Comparison of ENCODE assay signal across 9 cellular contexts in genomic region chr10:45593938-45594275, GRCh38.
A peak's percentile ranks its signal among the peaks of the same experiment; 100 is the strongest.
DNase-seq lines count a peak whose midpoint lies in the region; ATAC-seq and TF ChIP-seq lines count a peak whose summit lies in the region.
"Had no signal": no experiment of that assay in that cellular context is flagged by ENCODE, and none has a peak within 500 bp of the region (broad histone marks: within the 10 kb centered on the region; RNA-seq: fewer than 3 reads in every experiment).

No MANE protein-coding gene starts in this region.

- H3K36me3 Mint-ChIP-seq in activated T-cell treated with anti-CD3 and anti-CD28 coated beads, Interleukin-2, amount 50 U/mL, for 24 hours (ENCODE audit: low read depth) = peaks cover 15% of the 10 kb centered on the region

- in situ Hi-C loops in astrocyte of the spinal cord (cut with HindIII; ENCODE audit: low sequenced_read_pairs) = no loop called here

- H3K9me3 ChIP-seq in lung (ENCODE audit: control insufficient read depth in 2 of 2, insufficient read depth in 1 of 2, low read length in 1 of 2) (no peaks in the 10 kb centered on the region), tibial nerve (no peaks in the 10 kb centered on the region)

- TF ChIP-seq CTCF in astrocyte of the spinal cord (IDR thresholded peaks at IDR 0.05; ENCODE audit: low read depth, low read length) = no peak
- TF ChIP-seq CTCF in lung (IDR thresholded peaks at IDR 0.05; ENCODE audit: control extremely low read depth, extremely low read depth) = no peak
- TF ChIP-seq CTCF in tibial nerve (IDR thresholded peaks at IDR 0.05) = no peak

- H3K4me1 Mint-ChIP-seq in activated T-cell treated with anti-CD3 and anti-CD28 coated beads, Interleukin-2, amount 50 U/mL, for 24 hours (ENCODE audit: low read depth) = peaks cover 35% of the 10 kb centered on the region

- peak overlapping the region; percentile 86 for H3K4me3 Mint-ChIP-seq in activated T-cell treated with anti-CD3 and anti-CD28 coated beads, Interleukin-2, amount 50 U/mL, for 24 hours

- H3K27me3 Mint-ChIP-seq in activated T-cell treated with anti-CD3 and anti-CD28 coated beads, Interleukin-2, amount 50 U/mL, for 24 hours = no peaks in the 10 kb centered on the region

- H3K4me3 ChIP-seq in astrocyte of the spinal cord (ENCODE audit: low read depth, low read length) = peak overlapping the region; percentile 65
- H3K4me3 ChIP-seq in lung = peak overlapping the region; percentile 96
- peak overlapping the region; percentile 70 to 99 (median 84) for H3K4me3 ChIP-seq in tibial nerve

- H3K9me3 Mint-ChIP-seq in activated T-cell treated with anti-CD3 and anti-CD28 coated beads, Interleukin-2, amount 50 U/mL, for 24 hours = peaks cover 4% of the 10 kb centered on the region

- TF ChIP-seq POLR2A in tibial nerve (IDR thresholded peaks at IDR 0.05) = no peak

- no peak for TF ChIP-seq EP300 in tibial nerve (IDR thresholded peaks at IDR 0.05)

- H3K27me3 ChIP-seq in lung (ENCODE audit: control insufficient read depth, insufficient read depth) (no peaks in the 10 kb centered on the region), tibial nerve (no peaks in the 10 kb centered on the region)

- ATAC-seq in lung (ENCODE audit: insufficient read depth, low FRiP score) = no peak

- H3K36me3 ChIP-seq in lung (ENCODE audit: control insufficient read depth in 2 of 2, insufficient read depth in 2 of 2, low read length in 2 of 2) (no peaks in the 10 kb centered on the region), tibial nerve (peaks cover 0 to 15% (median 0%) of the 10 kb centered on the region in 3 donors)

- DNase-seq in activated T-cell treated with anti-CD3 and anti-CD28 coated beads, Interleukin-2, amount 50 U/mL, for 24 hours = no peak
- no peak for DNase-seq in activated T-cell treated with anti-CD3 and anti-CD28 coated beads for 4 hours
- DNase-seq in astrocyte of the spinal cord (ENCODE audit: low read depth, low spot score) = no peak
- no peak for DNase-seq in lung (ENCODE audit: low spot score)
- DNase-seq in tibial nerve (ENCODE audit: low spot score in 2 of 2) = no peak
- no peak for DNase-seq in activated gamma-delta T cell treated with Interleukin-2 at 50 U/mL for 16 hours
- DNase-seq in hippocampal formation (lab: John Stamatoyannopoulos, UW) = no peak
- DNase-seq in NCI-H446 (lab: John Stamatoyannopoulos, UW) = no peak
- DNase-seq: DMS153 had no signal

- WGBS in lung, 2 donors = 14 to 15% methylated on average over 6 of the region's 6 CpGs
- WGBS in tibial nerve, 2 donors = 17 to 21% methylated on average over 6 of the region's 6 CpGs

- peaks cover 0 to 10% of the 10 kb centered on the region in 2 donors for H3K4me1 ChIP-seq in lung (ENCODE audit: control insufficient read depth in 2 of 2, insufficient read depth in 2 of 2, low read length in 2 of 2)
- peaks cover 0 to 24% (median 4%) of the 10 kb centered on the region in 4 donors for H3K4me1 ChIP-seq in tibial nerve

- H3K27ac Mint-ChIP-seq in activated T-cell treated with anti-CD3 and anti-CD28 coated beads, Interleukin-2, amount 50 U/mL, for 24 hours = peak overlapping the region; percentile 76

- H3K27ac ChIP-seq in lung (ENCODE audit: low read depth in 1 of 2, low read length in 1 of 2) (peak overlapping the region; percentile 75 to 82), tibial nerve (peak overlapping the region; percentile 21 to 90 (median 72))
